1 cellular context compared by ENCODE assay signal in the genomic region with DNA sequence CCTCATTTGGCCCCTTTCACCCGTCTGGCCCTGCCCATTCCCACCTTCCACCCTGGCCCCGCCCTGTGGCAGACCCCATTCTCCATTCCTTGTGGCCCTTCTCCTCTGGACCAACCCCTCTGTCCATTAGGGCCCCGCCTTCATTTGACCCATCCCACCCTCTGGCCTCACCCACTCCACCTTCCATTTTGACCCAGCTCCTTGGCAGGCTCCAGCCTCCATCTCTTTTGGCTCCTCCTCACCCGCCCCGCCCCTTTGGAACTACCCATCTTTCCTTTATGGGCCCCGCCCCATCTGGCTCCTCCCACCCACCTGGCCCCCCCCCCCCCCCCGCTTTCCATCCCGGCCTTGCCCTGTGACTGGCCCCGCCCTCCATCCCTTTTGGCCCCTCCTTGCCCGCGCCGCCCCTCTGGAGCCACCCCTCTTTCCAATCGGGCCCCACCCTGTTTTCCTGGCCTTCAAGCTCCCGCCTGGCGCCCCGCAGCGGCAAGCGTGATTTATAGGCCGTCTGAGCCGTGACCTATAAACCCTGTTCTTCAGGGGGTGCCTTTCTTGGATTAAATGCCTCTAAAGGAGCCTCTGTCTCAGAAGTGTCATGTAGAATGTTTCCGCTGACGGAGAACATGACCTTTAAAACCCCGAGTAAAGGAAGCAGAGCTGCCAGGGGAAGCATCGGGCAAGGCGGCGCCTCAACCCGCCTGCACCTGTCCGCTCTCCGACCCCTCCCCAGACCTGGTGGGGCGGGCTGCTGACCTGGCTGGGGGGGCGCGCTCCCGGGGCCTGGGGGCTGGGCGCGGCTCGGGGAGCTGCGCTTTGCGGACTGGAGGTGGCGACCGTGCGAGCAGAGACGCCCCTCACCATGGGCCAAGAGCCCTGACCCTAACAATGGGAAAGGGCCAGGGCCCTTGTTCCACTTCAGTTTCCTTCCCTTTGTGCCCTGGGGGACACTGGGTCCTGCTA.
TF ChIP-seq lines count a peak whose summit lies in the region.

No MANE protein-coding gene starts in this region.

TF ChIP-seq in GM23338, 12 proteins besides CTCF, POLR2A, EP300 and RAD21:
- TF ChIP-seq, protein P1, sequence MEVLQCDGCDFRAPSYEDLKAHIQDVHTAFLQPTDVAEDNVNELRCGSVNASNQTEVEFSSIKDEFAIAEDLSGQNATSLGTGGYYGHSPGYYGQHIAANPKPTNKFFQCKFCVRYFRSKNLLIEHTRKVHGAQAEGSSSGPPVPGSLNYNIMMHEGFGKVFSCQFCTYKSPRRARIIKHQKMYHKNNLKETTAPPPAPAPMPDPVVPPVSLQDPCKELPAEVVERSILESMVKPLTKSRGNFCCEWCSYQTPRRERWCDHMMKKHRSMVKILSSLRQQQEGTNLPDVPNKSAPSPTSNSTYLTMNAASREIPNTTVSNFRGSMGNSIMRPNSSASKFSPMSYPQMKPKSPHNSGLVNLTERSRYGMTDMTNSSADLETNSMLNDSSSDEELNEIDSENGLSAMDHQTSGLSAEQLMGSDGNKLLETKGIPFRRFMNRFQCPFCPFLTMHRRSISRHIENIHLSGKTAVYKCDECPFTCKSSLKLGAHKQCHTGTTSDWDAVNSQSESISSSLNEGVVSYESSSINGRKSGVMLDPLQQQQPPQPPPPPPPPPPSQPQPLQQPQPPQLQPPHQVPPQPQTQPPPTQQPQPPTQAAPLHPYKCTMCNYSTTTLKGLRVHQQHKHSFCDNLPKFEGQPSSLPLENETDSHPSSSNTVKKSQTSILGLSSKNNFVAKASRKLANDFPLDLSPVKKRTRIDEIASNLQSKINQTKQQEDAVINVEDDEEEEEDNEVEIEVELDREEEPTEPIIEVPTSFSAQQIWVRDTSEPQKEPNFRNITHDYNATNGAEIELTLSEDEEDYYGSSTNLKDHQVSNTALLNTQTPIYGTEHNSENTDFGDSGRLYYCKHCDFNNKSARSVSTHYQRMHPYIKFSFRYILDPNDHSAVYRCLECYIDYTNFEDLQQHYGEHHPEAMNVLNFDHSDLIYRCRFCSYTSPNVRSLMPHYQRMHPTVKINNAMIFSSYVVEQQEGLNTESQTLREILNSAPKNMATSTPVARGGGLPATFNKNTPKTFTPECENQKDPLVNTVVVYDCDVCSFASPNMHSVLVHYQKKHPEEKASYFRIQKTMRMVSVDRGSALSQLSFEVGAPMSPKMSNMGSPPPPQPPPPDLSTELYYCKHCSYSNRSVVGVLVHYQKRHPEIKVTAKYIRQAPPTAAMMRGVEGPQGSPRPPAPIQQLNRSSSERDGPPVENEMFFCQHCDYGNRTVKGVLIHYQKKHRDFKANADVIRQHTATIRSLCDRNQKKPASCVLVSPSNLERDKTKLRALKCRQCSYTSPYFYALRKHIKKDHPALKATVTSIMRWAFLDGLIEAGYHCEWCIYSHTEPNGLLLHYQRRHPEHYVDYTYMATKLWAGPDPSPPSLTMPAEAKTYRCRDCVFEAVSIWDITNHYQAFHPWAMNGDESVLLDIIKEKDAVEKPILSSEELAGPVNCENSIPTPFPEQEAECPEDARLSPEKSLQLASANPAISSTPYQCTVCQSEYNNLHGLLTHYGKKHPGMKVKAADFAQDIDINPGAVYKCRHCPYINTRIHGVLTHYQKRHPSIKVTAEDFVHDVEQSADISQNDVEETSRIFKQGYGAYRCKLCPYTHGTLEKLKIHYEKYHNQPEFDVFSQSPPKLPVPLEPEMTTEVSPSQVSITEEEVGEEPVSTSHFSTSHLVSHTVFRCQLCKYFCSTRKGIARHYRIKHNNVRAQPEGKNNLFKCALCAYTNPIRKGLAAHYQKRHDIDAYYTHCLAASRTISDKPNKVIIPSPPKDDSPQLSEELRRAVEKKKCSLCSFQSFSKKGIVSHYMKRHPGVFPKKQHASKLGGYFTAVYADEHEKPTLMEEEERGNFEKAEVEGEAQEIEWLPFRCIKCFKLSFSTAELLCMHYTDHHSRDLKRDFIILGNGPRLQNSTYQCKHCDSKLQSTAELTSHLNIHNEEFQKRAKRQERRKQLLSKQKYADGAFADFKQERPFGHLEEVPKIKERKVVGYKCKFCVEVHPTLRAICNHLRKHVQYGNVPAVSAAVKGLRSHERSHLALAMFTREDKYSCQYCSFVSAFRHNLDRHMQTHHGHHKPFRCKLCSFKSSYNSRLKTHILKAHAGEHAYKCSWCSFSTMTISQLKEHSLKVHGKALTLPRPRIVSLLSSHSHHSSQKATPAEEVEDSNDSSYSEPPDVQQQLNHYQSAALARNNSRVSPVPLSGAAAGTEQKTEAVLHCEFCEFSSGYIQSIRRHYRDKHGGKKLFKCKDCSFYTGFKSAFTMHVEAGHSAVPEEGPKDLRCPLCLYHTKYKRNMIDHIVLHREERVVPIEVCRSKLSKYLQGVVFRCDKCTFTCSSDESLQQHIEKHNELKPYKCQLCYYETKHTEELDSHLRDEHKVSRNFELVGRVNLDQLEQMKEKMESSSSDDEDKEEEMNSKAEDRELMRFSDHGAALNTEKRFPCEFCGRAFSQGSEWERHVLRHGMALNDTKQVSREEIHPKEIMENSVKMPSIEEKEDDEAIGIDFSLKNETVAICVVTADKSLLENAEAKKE (CRISPR knock-in tag; IDR thresholded peaks at IDR 0.05), result no peak
- no peak for TF ChIP-seq POLR2AphosphoS5 (IDR thresholded peaks at IDR 0.05; ENCODE audit: low read depth)
- no peak for TF ChIP-seq ZNF331 (CRISPR knock-in tag; IDR thresholded peaks at IDR 0.05; ENCODE audit: low read depth)
- TF ChIP-seq CREB1 (CRISPR knock-in tag; IDR thresholded peaks at IDR 0.05; ENCODE audit: low read depth), result no peak
- no peak for TF ChIP-seq ZNF114 (CRISPR knock-in tag; IDR thresholded peaks at IDR 0.05)
- TF ChIP-seq, protein P2, sequence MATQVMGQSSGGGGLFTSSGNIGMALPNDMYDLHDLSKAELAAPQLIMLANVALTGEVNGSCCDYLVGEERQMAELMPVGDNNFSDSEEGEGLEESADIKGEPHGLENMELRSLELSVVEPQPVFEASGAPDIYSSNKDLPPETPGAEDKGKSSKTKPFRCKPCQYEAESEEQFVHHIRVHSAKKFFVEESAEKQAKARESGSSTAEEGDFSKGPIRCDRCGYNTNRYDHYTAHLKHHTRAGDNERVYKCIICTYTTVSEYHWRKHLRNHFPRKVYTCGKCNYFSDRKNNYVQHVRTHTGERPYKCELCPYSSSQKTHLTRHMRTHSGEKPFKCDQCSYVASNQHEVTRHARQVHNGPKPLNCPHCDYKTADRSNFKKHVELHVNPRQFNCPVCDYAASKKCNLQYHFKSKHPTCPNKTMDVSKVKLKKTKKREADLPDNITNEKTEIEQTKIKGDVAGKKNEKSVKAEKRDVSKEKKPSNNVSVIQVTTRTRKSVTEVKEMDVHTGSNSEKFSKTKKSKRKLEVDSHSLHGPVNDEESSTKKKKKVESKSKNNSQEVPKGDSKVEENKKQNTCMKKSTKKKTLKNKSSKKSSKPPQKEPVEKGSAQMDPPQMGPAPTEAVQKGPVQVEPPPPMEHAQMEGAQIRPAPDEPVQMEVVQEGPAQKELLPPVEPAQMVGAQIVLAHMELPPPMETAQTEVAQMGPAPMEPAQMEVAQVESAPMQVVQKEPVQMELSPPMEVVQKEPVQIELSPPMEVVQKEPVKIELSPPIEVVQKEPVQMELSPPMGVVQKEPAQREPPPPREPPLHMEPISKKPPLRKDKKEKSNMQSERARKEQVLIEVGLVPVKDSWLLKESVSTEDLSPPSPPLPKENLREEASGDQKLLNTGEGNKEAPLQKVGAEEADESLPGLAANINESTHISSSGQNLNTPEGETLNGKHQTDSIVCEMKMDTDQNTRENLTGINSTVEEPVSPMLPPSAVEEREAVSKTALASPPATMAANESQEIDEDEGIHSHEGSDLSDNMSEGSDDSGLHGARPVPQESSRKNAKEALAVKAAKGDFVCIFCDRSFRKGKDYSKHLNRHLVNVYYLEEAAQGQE (IDR thresholded peaks at IDR 0.05; ENCODE audit: unreplicated experiment), result no peak
- TF ChIP-seq, protein P3, sequence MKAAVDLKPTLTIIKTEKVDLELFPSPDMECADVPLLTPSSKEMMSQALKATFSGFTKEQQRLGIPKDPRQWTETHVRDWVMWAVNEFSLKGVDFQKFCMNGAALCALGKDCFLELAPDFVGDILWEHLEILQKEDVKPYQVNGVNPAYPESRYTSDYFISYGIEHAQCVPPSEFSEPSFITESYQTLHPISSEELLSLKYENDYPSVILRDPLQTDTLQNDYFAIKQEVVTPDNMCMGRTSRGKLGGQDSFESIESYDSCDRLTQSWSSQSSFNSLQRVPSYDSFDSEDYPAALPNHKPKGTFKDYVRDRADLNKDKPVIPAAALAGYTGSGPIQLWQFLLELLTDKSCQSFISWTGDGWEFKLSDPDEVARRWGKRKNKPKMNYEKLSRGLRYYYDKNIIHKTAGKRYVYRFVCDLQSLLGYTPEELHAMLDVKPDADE (IDR thresholded peaks at IDR 0.05), result no peak
- no peak for TF ChIP-seq EZH2phosphoT487 (IDR thresholded peaks at IDR 0.05; ENCODE audit: unreplicated experiment)
- no peak for TF ChIP-seq NANOG (IDR thresholded peaks at IDR 0.05; ENCODE audit: borderline replicate concordance)
- TF ChIP-seq STAT1 (IDR thresholded peaks at IDR 0.05; ENCODE audit: unreplicated experiment), result no peak
- no peak for TF ChIP-seq JUNB (IDR thresholded peaks at IDR 0.05; ENCODE audit: unreplicated experiment)
- no peak for TF ChIP-seq EZH2 (IDR thresholded peaks at IDR 0.05; ENCODE audit: low read depth, unreplicated experiment)
